Comparison of ENCODE assay signal across 1 cellular context in genomic region chr11:111334495-111335123, GRCh38.
TF ChIP-seq lines count a peak whose summit lies in the region.

No MANE protein-coding gene starts in this region.

TF ChIP-seq in HepG2, 621 proteins besides CTCF, POLR2A, EP300 and RAD21 (continued from another document and continues in another):
- no peak for TF ChIP-seq ZNF577 (CRISPR knock-in tag; IDR thresholded peaks at IDR 0.05; ENCODE audit: borderline replicate concordance, low read depth)
- no peak for TF ChIP-seq ZNF768 (CRISPR knock-in tag; IDR thresholded peaks at IDR 0.05)
- TF ChIP-seq ZNF562 (CRISPR knock-in tag; IDR thresholded peaks at IDR 0.05; ENCODE audit: borderline replicate concordance): no peak
- TF ChIP-seq, protein P1, sequence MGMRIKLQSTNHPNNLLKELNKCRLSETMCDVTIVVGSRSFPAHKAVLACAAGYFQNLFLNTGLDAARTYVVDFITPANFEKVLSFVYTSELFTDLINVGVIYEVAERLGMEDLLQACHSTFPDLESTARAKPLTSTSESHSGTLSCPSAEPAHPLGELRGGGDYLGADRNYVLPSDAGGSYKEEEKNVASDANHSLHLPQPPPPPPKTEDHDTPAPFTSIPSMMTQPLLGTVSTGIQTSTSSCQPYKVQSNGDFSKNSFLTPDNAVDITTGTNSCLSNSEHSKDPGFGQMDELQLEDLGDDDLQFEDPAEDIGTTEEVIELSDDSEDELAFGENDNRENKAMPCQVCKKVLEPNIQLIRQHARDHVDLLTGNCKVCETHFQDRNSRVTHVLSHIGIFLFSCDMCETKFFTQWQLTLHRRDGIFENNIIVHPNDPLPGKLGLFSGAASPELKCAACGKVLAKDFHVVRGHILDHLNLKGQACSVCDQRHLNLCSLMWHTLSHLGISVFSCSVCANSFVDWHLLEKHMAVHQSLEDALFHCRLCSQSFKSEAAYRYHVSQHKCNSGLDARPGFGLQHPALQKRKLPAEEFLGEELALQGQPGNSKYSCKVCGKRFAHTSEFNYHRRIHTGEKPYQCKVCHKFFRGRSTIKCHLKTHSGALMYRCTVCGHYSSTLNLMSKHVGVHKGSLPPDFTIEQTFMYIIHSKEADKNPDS (CRISPR knock-in tag; IDR thresholded peaks at IDR 0.05): no peak
- TF ChIP-seq ZNF160 (CRISPR knock-in tag; IDR thresholded peaks at IDR 0.05): no peak
- TF ChIP-seq ELF3 (CRISPR knock-in tag; IDR thresholded peaks at IDR 0.05): peak; percentile 50
- TF ChIP-seq, protein P2, sequence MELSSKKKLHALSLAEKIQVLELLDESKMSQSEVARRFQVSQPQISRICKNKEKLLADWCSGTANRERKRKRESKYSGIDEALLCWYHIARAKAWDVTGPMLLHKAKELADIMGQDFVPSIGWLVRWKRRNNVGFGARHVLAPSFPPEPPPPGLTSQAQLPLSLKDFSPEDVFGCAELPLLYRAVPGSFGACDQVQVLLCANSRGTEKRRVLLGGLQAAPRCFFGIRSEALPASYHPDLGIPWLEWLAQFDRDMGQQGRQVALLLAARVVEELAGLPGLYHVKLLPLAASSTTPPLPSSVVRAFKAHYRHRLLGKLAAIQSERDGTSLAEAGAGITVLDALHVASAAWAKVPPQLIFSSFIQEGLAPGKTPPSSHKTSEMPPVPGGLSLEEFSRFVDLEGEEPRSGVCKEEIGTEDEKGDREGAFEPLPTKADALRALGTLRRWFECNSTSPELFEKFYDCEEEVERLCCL (CRISPR knock-in tag; IDR thresholded peaks at IDR 0.05; ENCODE audit: borderline replicate concordance): no peak
- no peak for TF ChIP-seq ZNF761 (CRISPR knock-in tag; conservative IDR thresholded peaks at IDR 0.05)
- TF ChIP-seq RCOR2 (CRISPR knock-in tag; IDR thresholded peaks at IDR 0.05): peak; percentile 84
- no peak for TF ChIP-seq ZNF446 (CRISPR knock-in tag; IDR thresholded peaks at IDR 0.05)
- no peak for TF ChIP-seq ZFP36 (IDR thresholded peaks at IDR 0.05; ENCODE audit: borderline replicate concordance, low read depth, low read length, partially characterized antibody)
- no peak for TF ChIP-seq AFF4 (CRISPR knock-in tag; IDR thresholded peaks at IDR 0.05)
- no peak for TF ChIP-seq BRCA1 (CRISPR knock-in tag; IDR thresholded peaks at IDR 0.05)
- peak; percentile 62; the same call in 1 of the 2 replicates for TF ChIP-seq FOXK1 (CRISPR knock-in tag; IDR thresholded peaks at IDR 0.05; ENCODE audit: borderline replicate concordance, low read depth)
- no peak for TF ChIP-seq NAIF1 (CRISPR knock-in tag; IDR thresholded peaks at IDR 0.05; ENCODE audit: borderline replicate concordance)
- 0 out of 2 replicates have a peak, but pooled peaks have one; percentile 34 for TF ChIP-seq ZNF20 (CRISPR knock-in tag; IDR thresholded peaks at IDR 0.05)
- peak; percentile 89 for TF ChIP-seq POGZ (CRISPR knock-in tag; IDR thresholded peaks at IDR 0.05)
- TF ChIP-seq MBD4 (IDR thresholded peaks at IDR 0.05; ENCODE audit: borderline replicate concordance, low read length): peak; percentile 64; the same call in 1 of the 2 replicates
- TF ChIP-seq ZNF616 (CRISPR knock-in tag; IDR thresholded peaks at IDR 0.05; ENCODE audit: low read depth): peak; percentile 50; the same call in 1 of the 2 replicates
- no peak for TF ChIP-seq CSRNP2 (CRISPR knock-in tag; conservative IDR thresholded peaks at IDR 0.05; ENCODE audit: low read depth)
- TF ChIP-seq, protein P3, sequence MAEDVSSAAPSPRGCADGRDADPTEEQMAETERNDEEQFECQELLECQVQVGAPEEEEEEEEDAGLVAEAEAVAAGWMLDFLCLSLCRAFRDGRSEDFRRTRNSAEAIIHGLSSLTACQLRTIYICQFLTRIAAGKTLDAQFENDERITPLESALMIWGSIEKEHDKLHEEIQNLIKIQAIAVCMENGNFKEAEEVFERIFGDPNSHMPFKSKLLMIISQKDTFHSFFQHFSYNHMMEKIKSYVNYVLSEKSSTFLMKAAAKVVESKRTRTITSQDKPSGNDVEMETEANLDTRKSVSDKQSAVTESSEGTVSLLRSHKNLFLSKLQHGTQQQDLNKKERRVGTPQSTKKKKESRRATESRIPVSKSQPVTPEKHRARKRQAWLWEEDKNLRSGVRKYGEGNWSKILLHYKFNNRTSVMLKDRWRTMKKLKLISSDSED (CRISPR knock-in tag; IDR thresholded peaks at IDR 0.05): no peak
- 0 out of 2 replicates have a peak, but pooled peaks have one; percentile 38 for TF ChIP-seq ZBTB38 (CRISPR knock-in tag; IDR thresholded peaks at IDR 0.05)
- peak; percentile 94 for TF ChIP-seq MED1 (CRISPR knock-in tag; IDR thresholded peaks at IDR 0.05)
- no peak for TF ChIP-seq ZNF543 (CRISPR knock-in tag; IDR thresholded peaks at IDR 0.05)
- no peak for TF ChIP-seq NBN (conservative IDR thresholded peaks at IDR 0.05)
- peak; percentile 63 for TF ChIP-seq ZBTB42 (CRISPR knock-in tag; IDR thresholded peaks at IDR 0.05)
- peak; percentile 98 for TF ChIP-seq PHF21A (CRISPR knock-in tag; IDR thresholded peaks at IDR 0.05)
- no peak for TF ChIP-seq RFX5 (IDR thresholded peaks at IDR 0.05; ENCODE audit: low read depth, low read length)
- TF ChIP-seq, protein P4, sequence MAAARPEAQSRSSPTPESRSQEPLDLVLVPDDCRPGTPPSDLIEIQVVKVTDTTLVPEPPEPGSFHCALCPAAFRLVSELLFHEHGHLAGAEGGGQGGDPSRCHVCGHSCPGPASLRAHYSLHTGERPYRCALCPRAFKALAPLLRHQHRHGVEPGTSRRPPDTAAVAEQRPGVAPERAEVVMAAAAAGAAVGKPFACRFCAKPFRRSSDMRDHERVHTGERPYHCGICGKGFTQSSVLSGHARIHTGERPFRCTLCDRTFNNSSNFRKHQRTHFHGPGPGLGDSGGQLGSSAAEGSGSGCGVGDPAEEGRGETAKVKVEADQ (CRISPR knock-in tag; IDR thresholded peaks at IDR 0.05; ENCODE audit: borderline replicate concordance): peak; percentile 36; the same call in 1 of the 2 replicates
- no peak for TF ChIP-seq KLF11 (CRISPR knock-in tag; IDR thresholded peaks at IDR 0.05)
- no peak for TF ChIP-seq KDM5A (IDR thresholded peaks at IDR 0.05; ENCODE audit: borderline replicate concordance, low read length)
- TF ChIP-seq RFXANK (CRISPR knock-in tag; IDR thresholded peaks at IDR 0.05): peak; percentile 34; the same call in 1 of the 2 replicates
- TF ChIP-seq, protein P5, sequence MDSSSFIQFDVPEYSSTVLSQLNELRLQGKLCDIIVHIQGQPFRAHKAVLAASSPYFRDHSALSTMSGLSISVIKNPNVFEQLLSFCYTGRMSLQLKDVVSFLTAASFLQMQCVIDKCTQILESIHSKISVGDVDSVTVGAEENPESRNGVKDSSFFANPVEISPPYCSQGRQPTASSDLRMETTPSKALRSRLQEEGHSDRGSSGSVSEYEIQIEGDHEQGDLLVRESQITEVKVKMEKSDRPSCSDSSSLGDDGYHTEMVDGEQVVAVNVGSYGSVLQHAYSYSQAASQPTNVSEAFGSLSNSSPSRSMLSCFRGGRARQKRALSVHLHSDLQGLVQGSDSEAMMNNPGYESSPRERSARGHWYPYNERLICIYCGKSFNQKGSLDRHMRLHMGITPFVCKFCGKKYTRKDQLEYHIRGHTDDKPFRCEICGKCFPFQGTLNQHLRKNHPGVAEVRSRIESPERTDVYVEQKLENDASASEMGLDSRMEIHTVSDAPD (CRISPR knock-in tag; IDR thresholded peaks at IDR 0.05): peak; percentile 78; the same call in 1 of the 2 replicates
- no peak for TF ChIP-seq ZNF235 (CRISPR knock-in tag; IDR thresholded peaks at IDR 0.05; ENCODE audit: borderline replicate concordance)
- TF ChIP-seq SNRNP70 (IDR thresholded peaks at IDR 0.05; ENCODE audit: low read depth, low read length): no peak
- peak; percentile 52; the same call in 1 of the 2 replicates for TF ChIP-seq ZNF556 (CRISPR knock-in tag; IDR thresholded peaks at IDR 0.05; ENCODE audit: borderline replicate concordance)
- no peak for TF ChIP-seq ZSCAN12 (CRISPR knock-in tag; IDR thresholded peaks at IDR 0.05)
- TF ChIP-seq, protein P6, sequence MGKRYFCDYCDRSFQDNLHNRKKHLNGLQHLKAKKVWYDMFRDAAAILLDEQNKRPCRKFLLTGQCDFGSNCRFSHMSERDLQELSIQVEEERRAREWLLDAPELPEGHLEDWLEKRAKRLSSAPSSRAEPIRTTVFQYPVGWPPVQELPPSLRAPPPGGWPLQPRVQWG (CRISPR knock-in tag; IDR thresholded peaks at IDR 0.05; ENCODE audit: borderline replicate concordance, low read depth): no peak
- no peak for TF ChIP-seq GTF3A (CRISPR knock-in tag; conservative IDR thresholded peaks at IDR 0.05)
- no peak for TF ChIP-seq AGO2 (optimal IDR thresholded peaks at IDR 0.05; ENCODE audit: low read depth, low read length)
- no peak for TF ChIP-seq FOXK2 (IDR thresholded peaks at IDR 0.05)
- TF ChIP-seq, protein P7, sequence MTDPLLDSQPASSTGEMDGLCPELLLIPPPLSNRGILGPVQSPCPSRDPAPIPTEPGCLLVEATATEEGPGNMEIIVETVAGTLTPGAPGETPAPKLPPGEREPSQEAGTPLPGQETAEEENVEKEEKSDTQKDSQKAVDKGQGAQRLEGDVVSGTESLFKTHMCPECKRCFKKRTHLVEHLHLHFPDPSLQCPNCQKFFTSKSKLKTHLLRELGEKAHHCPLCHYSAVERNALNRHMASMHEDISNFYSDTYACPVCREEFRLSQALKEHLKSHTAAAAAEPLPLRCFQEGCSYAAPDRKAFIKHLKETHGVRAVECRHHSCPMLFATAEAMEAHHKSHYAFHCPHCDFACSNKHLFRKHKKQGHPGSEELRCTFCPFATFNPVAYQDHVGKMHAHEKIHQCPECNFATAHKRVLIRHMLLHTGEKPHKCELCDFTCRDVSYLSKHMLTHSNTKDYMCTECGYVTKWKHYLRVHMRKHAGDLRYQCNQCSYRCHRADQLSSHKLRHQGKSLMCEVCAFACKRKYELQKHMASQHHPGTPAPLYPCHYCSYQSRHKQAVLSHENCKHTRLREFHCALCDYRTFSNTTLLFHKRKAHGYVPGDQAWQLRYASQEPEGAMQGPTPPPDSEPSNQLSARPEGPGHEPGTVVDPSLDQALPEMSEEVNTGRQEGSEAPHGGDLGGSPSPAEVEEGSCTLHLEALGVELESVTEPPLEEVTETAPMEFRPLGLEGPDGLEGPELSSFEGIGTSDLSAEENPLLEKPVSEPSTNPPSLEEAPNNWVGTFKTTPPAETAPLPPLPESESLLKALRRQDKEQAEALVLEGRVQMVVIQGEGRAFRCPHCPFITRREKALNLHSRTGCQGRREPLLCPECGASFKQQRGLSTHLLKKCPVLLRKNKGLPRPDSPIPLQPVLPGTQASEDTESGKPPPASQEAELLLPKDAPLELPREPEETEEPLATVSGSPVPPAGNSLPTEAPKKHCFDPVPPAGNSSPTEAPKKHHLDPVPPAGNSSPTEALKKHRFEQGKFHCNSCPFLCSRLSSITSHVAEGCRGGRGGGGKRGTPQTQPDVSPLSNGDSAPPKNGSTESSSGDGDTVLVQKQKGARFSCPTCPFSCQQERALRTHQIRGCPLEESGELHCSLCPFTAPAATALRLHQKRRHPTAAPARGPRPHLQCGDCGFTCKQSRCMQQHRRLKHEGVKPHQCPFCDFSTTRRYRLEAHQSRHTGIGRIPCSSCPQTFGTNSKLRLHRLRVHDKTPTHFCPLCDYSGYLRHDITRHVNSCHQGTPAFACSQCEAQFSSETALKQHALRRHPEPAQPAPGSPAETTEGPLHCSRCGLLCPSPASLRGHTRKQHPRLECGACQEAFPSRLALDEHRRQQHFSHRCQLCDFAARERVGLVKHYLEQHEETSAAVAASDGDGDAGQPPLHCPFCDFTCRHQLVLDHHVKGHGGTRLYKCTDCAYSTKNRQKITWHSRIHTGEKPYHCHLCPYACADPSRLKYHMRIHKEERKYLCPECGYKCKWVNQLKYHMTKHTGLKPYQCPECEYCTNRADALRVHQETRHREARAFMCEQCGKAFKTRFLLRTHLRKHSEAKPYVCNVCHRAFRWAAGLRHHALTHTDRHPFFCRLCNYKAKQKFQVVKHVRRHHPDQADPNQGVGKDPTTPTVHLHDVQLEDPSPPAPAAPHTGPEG (CRISPR knock-in tag; IDR thresholded peaks at IDR 0.05): no peak; the same call in 1 of the 2 replicates
- peak; percentile 48; the same call in 1 of the 2 replicates for TF ChIP-seq HIVEP1 (CRISPR knock-in tag; IDR thresholded peaks at IDR 0.05)
- peak; percentile 37; the same call in 1 of the 2 replicates for TF ChIP-seq RXRA (CRISPR knock-in tag; IDR thresholded peaks at IDR 0.05)
- no peak for TF ChIP-seq CREB1 (IDR thresholded peaks at IDR 0.05)
- TF ChIP-seq CREB1 (CRISPR knock-in tag; IDR thresholded peaks at IDR 0.05): peak; percentile 54; the same call in 1 of the 2 replicates
- TF ChIP-seq CC2D1A (CRISPR knock-in tag; IDR thresholded peaks at IDR 0.05): no peak
- TF ChIP-seq ZNF749 (CRISPR knock-in tag; IDR thresholded peaks at IDR 0.05; ENCODE audit: borderline replicate concordance): no peak; the same call in 1 of the 2 replicates
- no peak for TF ChIP-seq ZNF530 (CRISPR knock-in tag; IDR thresholded peaks at IDR 0.05; ENCODE audit: low read depth)
- 0 out of 2 replicates have a peak, but pooled peaks have one; percentile 66 for TF ChIP-seq HMG20B (CRISPR knock-in tag; conservative IDR thresholded peaks at IDR 0.05)
